Comparison of ENCODE assay signal across 9 cellular contexts in genomic region chr18:22171263-22171838, GRCh38. TPM values are rescaled to one million over a fixed set of nuclear protein-coding genes. Genes with fewer than 3 reads are reported as not detected.
DNase-seq lines count a peak whose midpoint lies in the region; ATAC-seq, FAIRE-seq and TF ChIP-seq lines count a peak whose summit lies in the region.
"Had no signal": no experiment of that assay in that cellular context is flagged by ENCODE, and none has a peak within 500 bp of the region (broad histone marks: within the 10 kb centered on the region; RNA-seq: fewer than 3 reads in every experiment).

No MANE protein-coding gene starts in this region.

- H3K36me3 Mint-ChIP-seq in Caco-2 (ENCODE audit: insufficient read depth, unreplicated experiment), result peaks cover 75% of the 10 kb centered on the region
- peaks cover 21% of the 10 kb centered on the region for H3K36me3 Mint-ChIP-seq in astrocyte (ENCODE audit: low read depth, unreplicated experiment)

- FAIRE-seq in astrocyte (lab: Jason Lieb, UNC) (no peak), GM12892 (lab: Jason Lieb, UNC) (no peak)

- CTCF ChIA-PET in Caco-2 (lab: Charles Lee), result interaction anchor here (1.9 kb wide), 1 partner anchor 22 kb away, joined by 4 read pairs; no protein-coding TSS in a partner anchor

- H3K4me2 ChIP-seq in astrocyte (ENCODE audit: low read length), result peak overlapping the region; percentile 93

- H4K20me1 ChIP-seq in astrocyte (ENCODE audit: insufficient read depth, low read length), result peaks cover 79% of the 10 kb centered on the region

- H3K9me3 ChIP-seq in Caco-2 (no peaks in the 10 kb centered on the region), astrocyte (ENCODE audit: insufficient read depth, low read depth, low read length) (no peaks in the 10 kb centered on the region), iPS-15b (ENCODE audit: control insufficient read depth, insufficient read depth, low read length) (no peaks in the 10 kb centered on the region), gastrocnemius medialis (no peaks in the 10 kb centered on the region)

- H3K27me3 Mint-ChIP-seq in Caco-2 (ENCODE audit: insufficient read depth, unreplicated experiment) (no peaks in the 10 kb centered on the region), astrocyte (ENCODE audit: low read depth, unreplicated experiment) (peaks cover 58% of the 10 kb centered on the region)

- H3K4me1 Mint-ChIP-seq in Caco-2 (ENCODE audit: low read depth, unreplicated experiment) (peaks cover 10% of the 10 kb centered on the region), astrocyte (ENCODE audit: low read depth, unreplicated experiment) (peaks cover 6% of the 10 kb centered on the region)

- H3K27me3 ChIP-seq in Caco-2 (replicated peaks; ENCODE audit: control insufficient read depth, insufficient read depth, low read length), result no peaks in the 10 kb centered on the region
- H3K27me3 ChIP-seq in astrocyte (ENCODE audit: insufficient read depth, low read length), result peaks cover 37% of the 10 kb centered on the region
- H3K27me3 ChIP-seq in iPS-15b (ENCODE audit: control insufficient read depth, insufficient read depth, low read length), result peaks cover 93% of the 10 kb centered on the region
- peaks cover 80 to 96% (median 95%) of the 10 kb centered on the region in 3 donors for H3K27me3 ChIP-seq in gastrocnemius medialis

- peak overlapping the region; percentile 91 for H3K27ac Mint-ChIP-seq in Caco-2 (ENCODE audit: unreplicated experiment)
- no peak overlapping the region for H3K27ac Mint-ChIP-seq in astrocyte (ENCODE audit: unreplicated experiment)

- H3K4me1 ChIP-seq in Caco-2, result peaks cover 13% of the 10 kb centered on the region
- H3K4me1 ChIP-seq in astrocyte (ENCODE audit: insufficient read depth, low read length), result peaks cover 34% of the 10 kb centered on the region
- peaks cover 4% of the 10 kb centered on the region for H3K4me1 ChIP-seq in iPS-15b (ENCODE audit: control insufficient read depth, insufficient read depth, low read length)
- H3K4me1 ChIP-seq in gastrocnemius medialis, result peaks cover 5 to 23% of the 10 kb centered on the region in 2 donors

- peak overlapping the region; percentile 42 for H2AFZ ChIP-seq in astrocyte (ENCODE audit: low read depth, low read length)

- peak overlapping the region; percentile 69 for H3K4me3 ChIP-seq in Caco-2 (ENCODE audit: low read depth, low read length)
- H3K4me3 ChIP-seq in astrocyte (ENCODE audit: insufficient read depth, low read depth, low read length), result peak overlapping the region; percentile 85
- peak overlapping the region; percentile 53 for H3K4me3 ChIP-seq in iPS-15b (ENCODE audit: low read depth, low read length)
- peak overlapping the region; percentile 66 to 91 (median 70) for H3K4me3 ChIP-seq in gastrocnemius medialis

- no peak for ATAC-seq in gastrocnemius medialis
- ATAC-seq in GM21723 (IDR thresholded peaks at IDR 0.05; ENCODE audit: unreplicated experiment), result no peak

- no TSS peak for BruUV-seq in Caco-2 (replicated peaks; lab: Mats Ljungman, UMichigan)

- intact Hi-C loops in Caco-2 (cut with micrococcal nuclease; ENCODE audit: unreplicated experiment) (loop anchor here (5.0 kb wide), 1 partner anchor 391 kb away; no protein-coding TSS in a partner anchor), gastrocnemius medialis (cut with DNase I; ENCODE audit: low total_unique reads) (no loop called here)

- TF ChIP-seq CTCF in Caco-2 (IDR thresholded peaks at IDR 0.05; ENCODE audit: insufficient read depth in 1 of 2, low read depth in 1 of 2, low read length in 1 of 2, severe bottlenecking in 1 of 2, unreplicated experiment in 1 of 2), result no peak
- no peak for TF ChIP-seq CTCF in astrocyte (IDR thresholded peaks at IDR 0.05; ENCODE audit: insufficient read depth, low read depth, low read length)
- no peak for TF ChIP-seq CTCF in gastrocnemius medialis (IDR thresholded peaks at IDR 0.05 in 4 of 5, conservative IDR thresholded peaks at IDR 0.05 in 1 of 5)

- POLR2A ChIA-PET in Caco-2 (lab: Charles Lee), result interaction anchor here (1.3 kb wide), 1 partner anchor 120 kb away, joined by 15 read pairs; no protein-coding TSS in a partner anchor

- H3K27ac ChIP-seq in astrocyte (ENCODE audit: low read depth, low read length), result peak overlapping the region; percentile 81
- peak overlapping the region in 3 of 4 donors; percentile 62 to 72 (median 68) for H3K27ac ChIP-seq in gastrocnemius medialis
- H3K27ac ChIP-seq: KMS-11 had no signal

- H3K36me3 ChIP-seq in Caco-2 (ENCODE audit: control insufficient read depth, insufficient read depth, low read length) (peaks cover 19% of the 10 kb centered on the region), astrocyte (ENCODE audit: insufficient read depth, low read length) (peaks cover 7% of the 10 kb centered on the region), iPS-15b (ENCODE audit: control insufficient read depth, insufficient read depth, low read length) (no peaks in the 10 kb centered on the region), gastrocnemius medialis (no peaks in the 10 kb centered on the region)

- in situ Hi-C loops in gastrocnemius medialis (cut with MboI; ENCODE audit: low sequenced_read_pairs in 4 of 4), result loop anchor here in 3 of 4 donors (25.0 kb wide), 4 partner anchors 91 to 391 kb away; no protein-coding TSS in a partner anchor

- H3K9ac ChIP-seq in astrocyte (ENCODE audit: low read length) (peak overlapping the region; percentile 98), iPS-15b (ENCODE audit: low read depth, low read length) (no peak overlapping the region)
- H3K9ac ChIP-seq: KMS-11 had no signal

- H3K9me3 Mint-ChIP-seq in Caco-2 (ENCODE audit: unreplicated experiment), result no peaks in the 10 kb centered on the region
- peaks cover 12% of the 10 kb centered on the region for H3K9me3 Mint-ChIP-seq in astrocyte (ENCODE audit: unreplicated experiment)

- TF ChIP-seq POLR2A in gastrocnemius medialis (IDR thresholded peaks at IDR 0.05) (no peak), GM12892 (IDR thresholded peaks at IDR 0.05; ENCODE audit: low read depth, low read length) (no peak)

- H3K79me2 ChIP-seq in astrocyte (ENCODE audit: insufficient read depth, low read length), result peaks cover 67% of the 10 kb centered on the region

- peak overlapping the region; percentile 74 for H3K4me3 Mint-ChIP-seq in Caco-2 (ENCODE audit: unreplicated experiment)
- peak overlapping the region; percentile 92 for H3K4me3 Mint-ChIP-seq in astrocyte (ENCODE audit: unreplicated experiment)

- no peak for DNase-seq in Caco-2
- no peak for DNase-seq in astrocyte (ENCODE audit: low read depth)
- no peak for DNase-seq in gastrocnemius medialis
- DNase-seq in GM12892 (ENCODE audit: insufficient read length), result no peak
- DNase-seq in NCI-H1092 treated with DMSO at 0.1 percent for 48 hours (lab: John Stamatoyannopoulos, UW), result no peak
- no peak for DNase-seq in NK-92 (lab: John Stamatoyannopoulos, UW; ENCODE audit: unreplicated experiment)

RNA-seq across cellular contexts. Expression of gene GATA6, which starts 2.0 kb away (rescaled TPM):
- 124 and 136 TPM in 2 replicates for total RNA-seq in Caco-2 (2022)
- 9.4 and 10.9 TPM in 2 replicates for total RNA-seq in astrocyte
- total RNA-seq in gastrocnemius medialis, result 1 to 10 TPM in 1 of 4 donors, under 1 TPM in 3; 0.34 to 1.2 (median 0.86) TPM
- polyA plus RNA-seq in GM12892 (2012; ENCODE audit: missing spikeins), result not detected

Comparison
In these comparisons a context has a peak if more than half of its experiments do, and no peak if none do; other contexts are left out.
1. RNA of gene GATA6, which starts 2.0 kb away (total RNA-seq): 124 to 136 TPM in Caco-2; 9.4 to 10.9 TPM in astrocyte and 0.34 to 1.2 TPM in gastrocnemius medialis; every median in the first group is over 10 times any median in the second.
2. Peak in every context shown above with its lines, with median percentiles within 50 percentile points of each other: H3K4me3 ChIP-seq.